ENCODE assay signal across 8 cellular contexts in genomic region chr20:49276895-49277785, GRCh38. TPM values are rescaled to one million over a fixed set of nuclear protein-coding genes. Genes with fewer than 3 reads are reported as not detected.
A peak's percentile ranks its signal among the peaks of the same experiment; 100 is the strongest.
DNase-seq lines count a peak whose midpoint lies in the region; ATAC-seq and TF ChIP-seq lines count a peak whose summit lies in the region.

No MANE protein-coding gene starts in this region.

- intact Hi-C loops in MCF 10A (cut with micrococcal nuclease), result no loop called here

- peak overlapping the region; percentile 96 for H3K27ac Mint-ChIP-seq in MCF 10A (ENCODE audit: low read depth, unreplicated experiment)

- H3K4me1 Mint-ChIP-seq in MCF 10A (ENCODE audit: insufficient read depth, unreplicated experiment), result peaks cover 39% of the 10 kb centered on the region

- in situ Hi-C loops in GM18951 (cut with MboI; ENCODE audit: low sequenced_read_pairs, unreplicated experiment), result no loop called here

- CTCF ChIA-PET in MCF 10A (lab: Yijun Ruan, JAX), result interaction anchor here (0.6 to 1.1 kb wide), 9 partner anchors 14 to 121 kb away, joined by 3 to 4 read pairs (median 3); no protein-coding TSS in a partner anchor

- H3K36me3 Mint-ChIP-seq in MCF 10A (ENCODE audit: insufficient read depth, unreplicated experiment), result peaks cover 81% of the 10 kb centered on the region

- H3K27me3 Mint-ChIP-seq in MCF 10A (ENCODE audit: insufficient read depth, unreplicated experiment), result no peaks in the 10 kb centered on the region

- BruUV-seq in MCF 10A (replicated peaks; lab: Mats Ljungman, UMichigan), result no TSS peak

- ATAC-seq in GM19455 (IDR thresholded peaks at IDR 0.05; ENCODE audit: unreplicated experiment) (no peak), GM18861 (IDR thresholded peaks at IDR 0.05; ENCODE audit: unreplicated experiment) (no peak)

- POLR2A ChIA-PET in MCF 10A (lab: Yijun Ruan, JAX), result interaction anchor here (0.5 to 8.8 kb wide), 29 partner anchors 10 to 1566 kb away, joined by 3 to 170 read pairs (median 5); partner anchors contain the start of genes CSE1L, DDX27 and STAU1

- TF ChIP-seq CTCF in MCF 10A (IDR thresholded peaks at IDR 0.05; ENCODE audit: unreplicated experiment), result no peak

- H3K9me3 Mint-ChIP-seq in MCF 10A (ENCODE audit: unreplicated experiment), result no peaks in the 10 kb centered on the region

- DNase-seq in T-helper 1 cell (peak; percentile 7 to 50 (median 21)), MCF 10A (ENCODE audit: unreplicated experiment) (peak; percentile 19), left kidney (ENCODE audit: low read depth, low spot score) (peak; percentile 24), inferior parietal cortex (ENCODE audit: extremely low spot score) (no peak)
- peak in 2 of 3 experiments; percentile 50 to 60 for DNase-seq in stimulated activated CD4-positive, alpha-beta T cell treated with anti-CD3 and anti-CD28 coated beads, TNF-alpha, amount 100 ng/mL, for 24 hours (ENCODE audit: low read depth in 3 of 3)

- H3K4me3 Mint-ChIP-seq in MCF 10A (ENCODE audit: unreplicated experiment), result peak overlapping the region; percentile 81

- peak; percentile 17 for TF ChIP-seq POLR2A in GM18951 (IDR thresholded peaks at IDR 0.05; ENCODE audit: extremely low read depth, insufficient read depth, insufficient read length)

RNA-seq across cellular contexts. Expression of gene ZNFX1, which starts 0.7 kb away (rescaled TPM):
- total RNA-seq in MCF 10A (2022), result 24.3 and 26.8 TPM in 2 replicates

RNA-seq across cellular contexts. Expression of gene DDX27, which starts 57.9 kb away (rescaled TPM):
- total RNA-seq in MCF 10A (2022), result 45.7 and 56.4 TPM in 2 replicates
